ENCODE assay signal across 8 cellular contexts in the genomic region with DNA sequence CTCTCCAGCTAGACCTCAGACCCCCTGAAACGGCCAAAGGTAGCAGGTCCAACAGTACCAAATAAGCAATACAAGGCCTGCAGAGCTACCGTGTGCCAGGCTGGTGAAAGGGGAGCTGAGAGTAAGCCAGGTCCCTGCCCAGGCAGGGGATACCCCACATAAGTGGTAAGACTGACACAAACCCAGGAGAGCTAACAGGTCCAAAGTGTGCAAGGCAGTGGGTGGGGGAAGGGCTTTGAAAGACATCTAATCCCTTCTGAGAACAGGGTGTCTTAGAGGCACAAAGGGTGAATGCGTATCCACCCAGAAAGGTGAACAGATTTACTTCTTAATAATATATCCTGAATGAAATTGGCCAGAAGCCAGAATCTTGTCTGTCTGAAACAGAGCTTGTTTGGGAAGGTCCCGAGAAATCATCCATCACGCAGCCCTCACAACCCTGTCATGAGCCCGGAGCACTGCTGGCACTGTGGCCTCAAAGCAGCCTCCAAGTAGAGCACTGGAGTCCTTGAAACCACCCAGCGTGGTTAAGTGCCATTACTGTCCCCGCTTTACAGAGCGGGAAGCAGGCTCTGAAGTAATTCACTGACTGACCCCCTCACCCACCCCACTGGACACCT. TPM values are rescaled to one million over a fixed set of nuclear protein-coding genes. Genes with fewer than 3 reads are reported as not detected.
DNase-seq lines count a peak whose midpoint lies in the region; ATAC-seq and TF ChIP-seq lines count a peak whose summit lies in the region.

No MANE protein-coding gene starts in this region.

- in situ Hi-C loops in GM13976 (cut with MboI; ENCODE audit: low sequenced_read_pairs, unreplicated experiment) = no loop called here

- DNase-seq in GM13976 (ENCODE audit: low spot score) (peak; percentile 15), RWPE2 (ENCODE audit: low spot score) (no peak), erythroblast (lab: John Stamatoyannopoulos, UW) (peak; percentile 60 to 66)
- DNase-seq in natural killer cell treated with Interleukin-12 subunit alpha and Interleukin-12 subunit beta and Interleukin-15 and Interleukin-18, amount 100 ng/mL, for 72 hours (ENCODE audit: low spot score) = no peak
- no peak for DNase-seq in stimulated activated CD4-positive, alpha-beta T cell treated with anti-CD3 and anti-CD28 coated beads, Interleukin-4, amount 100 ng/mL, for 1 hour

- no peaks in the 10 kb centered on the region for H3K27me3 ChIP-seq in RWPE2 (ENCODE audit: insufficient read depth, poor library complexity, severe bottlenecking)

- no peak; the same call in 1 of the 3 replicates for ATAC-seq in RWPE2 (ENCODE audit: low read depth)
- ATAC-seq in natural killer cell treated with Interleukin-12 subunit alpha and Interleukin-12 subunit beta and Interleukin-15 and Interleukin-18, amount 100 ng/mL, for 72 hours = no peak
- ATAC-seq in HG02840 (IDR thresholded peaks at IDR 0.05; ENCODE audit: low FRiP score, unreplicated experiment) = no peak
- ATAC-seq in GM21576 (IDR thresholded peaks at IDR 0.05; ENCODE audit: unreplicated experiment) = no peak

- no peak for TF ChIP-seq POLR2A in erythroblast (IDR thresholded peaks at IDR 0.05; ENCODE audit: low read length)

- H3K9me3 ChIP-seq in RWPE2 (ENCODE audit: severe bottlenecking) = no peaks in the 10 kb centered on the region

- H3K4me1 Mint-ChIP-seq in natural killer cell treated with Interleukin-12 subunit alpha and Interleukin-12 subunit beta and Interleukin-15 and Interleukin-18, amount 100 ng/mL, for 72 hours (ENCODE audit: low read depth in 2 of 2) = peaks cover 27 to 30% of the 10 kb centered on the region in 2 donors

- peak overlapping the region; percentile 97 for H3K4me3 ChIP-seq in RWPE2 (ENCODE audit: severe bottlenecking)

- TF ChIP-seq CTCF in 22Rv1 (IDR thresholded peaks at IDR 0.05) = no peak
- TF ChIP-seq CTCF in GM13976 (IDR thresholded peaks at IDR 0.05; ENCODE audit: borderline replicate concordance, control extremely low read depth, extremely low read depth, insufficient read depth, missing control alignments) = no peak
- TF ChIP-seq CTCF in RWPE2 (IDR thresholded peaks at IDR 0.05; ENCODE audit: poor library complexity, severe bottlenecking) = no peak

- H3K9me3 Mint-ChIP-seq in natural killer cell treated with Interleukin-12 subunit alpha and Interleukin-12 subunit beta and Interleukin-15 and Interleukin-18, amount 100 ng/mL, for 72 hours = no peaks in the 10 kb centered on the region

- H3K27ac Mint-ChIP-seq in natural killer cell treated with Interleukin-12 subunit alpha and Interleukin-12 subunit beta and Interleukin-15 and Interleukin-18, amount 100 ng/mL, for 72 hours = peak overlapping the region; percentile 50 to 65

- peaks cover 19% of the 10 kb centered on the region for H3K4me1 ChIP-seq in RWPE2 (ENCODE audit: insufficient read depth, poor library complexity, severe bottlenecking)

- no peaks in the 10 kb centered on the region for H3K27me3 Mint-ChIP-seq in natural killer cell treated with Interleukin-12 subunit alpha and Interleukin-12 subunit beta and Interleukin-15 and Interleukin-18, amount 100 ng/mL, for 72 hours

- H3K27ac ChIP-seq in 22Rv1 (peak overlapping the region; percentile 92), RWPE2 (ENCODE audit: poor library complexity, severe bottlenecking) (peak overlapping the region; percentile 81)

- H3K36me3 Mint-ChIP-seq in natural killer cell treated with Interleukin-12 subunit alpha and Interleukin-12 subunit beta and Interleukin-15 and Interleukin-18, amount 100 ng/mL, for 72 hours = no peaks in the 10 kb centered on the region

- H3K4me3 Mint-ChIP-seq in natural killer cell treated with Interleukin-12 subunit alpha and Interleukin-12 subunit beta and Interleukin-15 and Interleukin-18, amount 100 ng/mL, for 72 hours = peak overlapping the region; percentile 92

- H3K36me3 ChIP-seq in RWPE2 (ENCODE audit: low read depth) = peaks cover 51% of the 10 kb centered on the region

RNA-seq across cellular contexts. Expression of a gene that starts 1.5 kb away (rescaled TPM):
- 100 to 1,000 TPM; 171 to 339 TPM for total RNA-seq in natural killer cell treated with Interleukin-12 subunit alpha and Interleukin-12 subunit beta and Interleukin-15 and Interleukin-18, amount 100 ng/mL, for 72 hours

Comparison
In these comparisons a context has a peak if more than half of its experiments do, and no peak if none do; other contexts are left out.
1. DNase-seq: peak in GM13976 (single experiment) and erythroblast (2 of 2); none in RWPE2 (single experiment), natural killer cell treated with Interleukin-12 subunit alpha and Interleukin-12 subunit beta and Interleukin-15 and Interleukin-18, amount 100 ng/mL, for 72 hours (single experiment) and stimulated activated CD4-positive, alpha-beta T cell treated with anti-CD3 and anti-CD28 coated beads, Interleukin-4, amount 100 ng/mL, for 1 hour (single experiment).